In genomic region chr11:129375731-129376657, GRCh38 we compare ENCODE assay signal across 9 cellular contexts. TPM values are rescaled to one million over a fixed set of nuclear protein-coding genes. Genes with fewer than 3 reads are reported as not detected.
DNase-seq lines count a peak whose midpoint lies in the region; ATAC-seq, FAIRE-seq and TF ChIP-seq lines count a peak whose summit lies in the region.
"Had no signal": no experiment of that assay in that cellular context is flagged by ENCODE, and none has a peak within 500 bp of the region (broad histone marks: within the 10 kb centered on the region; RNA-seq: fewer than 3 reads in every experiment).

TSS of gene BARX2 (plus strand) at chr11:129375848. CDS start at chr11:129376036, 188 bp downstream.

- ATAC-seq in naive B cell (ENCODE audit: low read depth in 2 of 2) (no peak), HG02884 (IDR thresholded peaks at IDR 0.05; ENCODE audit: unreplicated experiment) (no peak), GM21381 (IDR thresholded peaks at IDR 0.05; ENCODE audit: unreplicated experiment) (no peak)

- WGBS in esophagus squamous epithelium, 2 donors = 0 to 13% methylated on average over 16 to 18 of the region's 85 CpGs

- H3K27me3 ChIP-seq in esophagus squamous epithelium (peaks cover 0 to 92% (median 2%) of the 10 kb centered on the region in 4 donors), vagina (no peaks in the 10 kb centered on the region)

- no peak for TF ChIP-seq POLR2A in esophagus squamous epithelium (IDR thresholded peaks at IDR 0.05)
- no peak for TF ChIP-seq POLR2A in vagina (IDR thresholded peaks at IDR 0.05)

- FAIRE-seq in D721Med (lab: Jason Lieb, UNC) (no peak), HTR-8/SVneo (lab: Jason Lieb, UNC) (no peak)

- peaks cover 18 to 63% (median 18%) of the 10 kb centered on the region in 3 donors for H3K4me1 ChIP-seq in esophagus squamous epithelium
- H3K4me1 ChIP-seq in vagina = peaks cover 29% of the 10 kb centered on the region

- peaks cover 51 to 90% (median 87%) of the 10 kb centered on the region in 3 donors for H3K27me3 Mint-ChIP-seq in naive B cell

- DNase-seq in D721Med (ENCODE audit: insufficient read length, low spot score) (peak; percentile 25), HTR-8/SVneo (ENCODE audit: insufficient read length, low spot score) (peak; percentile 25), esophagus squamous epithelium (lab: John Stamatoyannopoulos, UW) (no peak), naive B cell (no peak), vagina (ENCODE audit: extremely low spot score in 2 of 2) (no peak)

- H3K36me3 Mint-ChIP-seq in naive B cell = peaks cover 0 to 13% of the 10 kb centered on the region in 2 donors

- H3K27ac ChIP-seq in esophagus squamous epithelium (peak within 1 kb of the TSS; percentile 82 to 91 (median 90)), vagina (peak within 1 kb of the TSS; percentile 67)
- H3K27ac ChIP-seq: SK-N-MC had no signal

- H3K27ac Mint-ChIP-seq in naive B cell = peak within 1 kb of the TSS in 1 of 6 donors; percentile 86

- intact Hi-C loops in esophagus squamous epithelium (cut with DNase I) = no loop called here
- intact Hi-C loops in vagina (cut with DNase I) = no loop called here

- no peaks in the 10 kb centered on the region for H3K9me3 ChIP-seq in esophagus squamous epithelium
- no peaks in the 10 kb centered on the region for H3K9me3 ChIP-seq in vagina

- H3K4me1 Mint-ChIP-seq in naive B cell = peaks cover 22 to 39% (median 36%) of the 10 kb centered on the region in 3 donors

- H3K4me3 ChIP-seq in WI38 (ENCODE audit: low read depth, low read length) (no peak within 1 kb of the TSS), esophagus squamous epithelium (peak within 1 kb of the TSS; percentile 59 to 70 (median 64)), vagina (peak within 1 kb of the TSS; percentile 44 to 50)

- peak within 1 kb of the TSS; percentile 15 to 82 (median 72) for H3K4me3 Mint-ChIP-seq in naive B cell

- H3K9me3 Mint-ChIP-seq in naive B cell = no peaks in the 10 kb centered on the region

- TF ChIP-seq CTCF in D721Med (IDR thresholded peaks at IDR 0.05; ENCODE audit: insufficient read depth, missing control alignments) = peak; percentile 58
- TF ChIP-seq CTCF in WI38 (IDR thresholded peaks at IDR 0.05; ENCODE audit: low read depth, low read length) = peak; percentile 30; the same call in 1 of the 2 replicates
- peak in 5 of 6 experiments; percentile 26 to 58 (median 54) for TF ChIP-seq CTCF in esophagus squamous epithelium (IDR thresholded peaks at IDR 0.05)
- TF ChIP-seq CTCF in vagina (IDR thresholded peaks at IDR 0.05) = no peak

- no peaks in the 10 kb centered on the region for H3K36me3 ChIP-seq in esophagus squamous epithelium
- no peaks in the 10 kb centered on the region for H3K36me3 ChIP-seq in vagina

RNA-seq across cellular contexts. Expression of gene BARX2, which starts in this region (rescaled TPM):
- 100 to 1,000 TPM in 1 of 4 donors, 10 to 100 TPM in 3; 45.2 to 102 (median 57.6) TPM for total RNA-seq in esophagus squamous epithelium
- polyA plus RNA-seq in naive B cell (ENCODE audit: low read depth in 6 of 6) = not detected
- total RNA-seq in vagina = 25.3 TPM

Comparison
In these comparisons a context has a peak if more than half of its experiments do, and no peak if none do; other contexts are left out.
1. DNase-seq: peak in D721Med (single experiment) and HTR-8/SVneo (single experiment); none in esophagus squamous epithelium (single experiment), naive B cell (single experiment) and vagina (0 of 2).
2. CTCF ChIP-seq: peak in D721Med (single experiment), WI38 (single experiment) and esophagus squamous epithelium (5 of 6); none in vagina (0 of 3).